In the genomic region with DNA sequence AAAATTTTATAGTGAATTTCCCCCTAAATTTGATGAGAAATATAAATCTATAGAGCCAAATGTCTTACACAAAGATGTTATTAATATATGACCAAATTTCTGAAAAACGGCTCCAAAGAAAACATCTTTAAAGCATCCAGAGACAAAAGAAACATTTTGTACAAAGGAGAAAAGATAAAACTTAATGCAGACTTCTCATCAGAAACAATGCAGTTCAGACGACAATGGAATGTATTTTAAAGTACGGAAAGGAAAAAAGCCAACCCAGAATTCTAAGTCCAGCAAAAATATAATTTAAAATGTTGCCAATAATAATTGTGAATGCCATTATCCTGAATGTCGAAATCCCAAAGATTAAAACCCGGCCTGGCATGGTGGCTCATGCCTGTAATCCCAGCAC, we compare ENCODE assay signal across 7 cellular contexts.
"Had no signal": no experiment of that assay in that cellular context is flagged by ENCODE, and none has a peak within 500 bp of the region (broad histone marks: within the 10 kb centered on the region; RNA-seq: fewer than 3 reads in every experiment).

No MANE protein-coding gene starts in this region.

- H3K4me3 Mint-ChIP-seq: IgD-negative memory B cell had no signal

- H3K9ac ChIP-seq: KMS-11 had no signal

- FAIRE-seq: HTR-8/SVneo had no signal

- H3K27ac Mint-ChIP-seq: IgD-negative memory B cell had no signal

- H3K4me2 ChIP-seq: KMS-11 had no signal

- DNase-seq: IMR-90, KBM-7, KG1 had no signal

- H3K27ac ChIP-seq: HL-60, KMS-11 had no signal

- H3K4me1 Mint-ChIP-seq: IgD-negative memory B cell had no signal
